In the genomic region with DNA sequence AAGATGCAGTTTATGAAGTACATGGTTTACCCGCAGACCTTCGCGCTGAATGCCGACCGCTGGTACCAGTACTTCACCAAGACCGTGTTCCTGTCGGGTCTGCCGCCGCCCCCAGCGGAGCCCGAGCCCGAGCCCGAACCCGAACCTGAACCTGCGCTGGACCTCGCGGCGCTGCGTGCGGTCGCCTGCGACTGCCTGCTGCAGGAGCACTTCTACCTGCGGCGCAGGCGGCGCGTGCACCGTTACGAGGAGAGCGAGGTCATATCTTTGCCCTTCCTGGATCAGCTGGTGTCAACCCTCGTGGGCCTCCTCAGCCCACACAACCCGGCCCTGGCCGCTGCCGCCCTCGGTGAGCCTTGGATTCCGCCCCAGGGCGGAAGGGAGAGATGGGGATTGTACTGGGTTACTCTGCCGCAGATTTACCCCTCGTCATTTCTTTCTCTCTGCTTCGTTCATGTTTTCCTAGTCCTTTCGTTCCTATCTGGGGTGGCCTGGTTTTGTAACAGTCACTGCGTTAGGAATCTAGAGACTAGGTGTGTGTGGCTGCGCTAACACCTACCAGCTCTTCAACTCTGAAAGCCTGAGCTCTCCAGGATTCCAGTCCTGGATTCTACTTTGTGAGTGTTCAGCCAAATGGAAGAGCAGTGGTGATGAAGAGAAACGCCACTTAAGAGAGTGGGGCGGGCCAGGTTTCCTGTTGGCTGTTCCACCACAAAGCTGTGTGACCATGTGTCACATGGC, we compare ENCODE assay signal across 1 cellular context.
TF ChIP-seq lines count a peak whose summit lies in the region.

No MANE protein-coding gene starts in this region.

TF ChIP-seq in IMR-90, 13 proteins besides CTCF, POLR2A, EP300 and RAD21:
- TF ChIP-seq BHLHE40 (IDR thresholded peaks at IDR 0.05; ENCODE audit: low read depth, low read length) (no peak), USF2 (IDR thresholded peaks at IDR 0.05; ENCODE audit: low read depth, low read length) (peak; percentile 54), SMC3 (IDR thresholded peaks at IDR 0.05; ENCODE audit: low read depth, low read length) (no peak), MAFK (IDR thresholded peaks at IDR 0.05; ENCODE audit: low read depth, low read length) (no peak), RFX5 (IDR thresholded peaks at IDR 0.05; ENCODE audit: low read depth, low read length) (no peak), CHD1 (IDR thresholded peaks at IDR 0.05; ENCODE audit: low read depth, low read length) (no peak), MXI1 (IDR thresholded peaks at IDR 0.05; ENCODE audit: borderline replicate concordance, low read depth, low read length) (peak; percentile 24; the same call in 1 of the 2 replicates)
